Comparison of ENCODE assay signal across 8 cellular contexts in genomic region chr3:190701096-190701532, GRCh38.
DNase-seq lines count a peak whose midpoint lies in the region; ATAC-seq and TF ChIP-seq lines count a peak whose summit lies in the region.

No MANE protein-coding gene starts in this region.

- ATAC-seq in HG03565 (IDR thresholded peaks at IDR 0.05; ENCODE audit: unreplicated experiment): peak; percentile 42
- ATAC-seq in omental fat pad (ENCODE audit: low FRiP score): peak; percentile 88
- ATAC-seq in T-helper 17 cell: no peak
- ATAC-seq in HG03039 (IDR thresholded peaks at IDR 0.05; ENCODE audit: unreplicated experiment): no peak

- DNase-seq in GF-D8 (lab: John Stamatoyannopoulos, UW) (peak; percentile 1), RKO (ENCODE audit: low spot score) (peak; percentile 46), erythroblast (lab: John Stamatoyannopoulos, UW) (peak; percentile 2 to 25), omental fat pad (ENCODE audit: low spot score) (no peak), T-helper 17 cell (no peak), activated T-cell treated with anti-CD3 and anti-CD28 coated beads for 4 hours (no peak)

- peaks cover 57% of the 10 kb centered on the region for H3K27me3 Mint-ChIP-seq in T-helper 17 cell

- H3K4me1 Mint-ChIP-seq in T-helper 17 cell: peaks cover 3% of the 10 kb centered on the region

- no peak for TF ChIP-seq CTCF in omental fat pad (IDR thresholded peaks at IDR 0.05)

- no peak overlapping the region for H3K27ac Mint-ChIP-seq in T-helper 17 cell

- H3K36me3 Mint-ChIP-seq in T-helper 17 cell (ENCODE audit: low read depth): peaks cover 2% of the 10 kb centered on the region

- no peak overlapping the region for H3K4me3 Mint-ChIP-seq in T-helper 17 cell

- no peak for TF ChIP-seq POLR2A in erythroblast (IDR thresholded peaks at IDR 0.05; ENCODE audit: low read length)

- no peaks in the 10 kb centered on the region for H3K9me3 ChIP-seq in T-helper 17 cell (ENCODE audit: control insufficient read depth, low read length, poor library complexity, severe bottlenecking)

Comparison
In these comparisons a context has a peak if more than half of its experiments do, and no peak if none do; other contexts are left out.
1. DNase-seq: peak in GF-D8 (single experiment), RKO (single experiment) and erythroblast (2 of 2); none in omental fat pad (single experiment), T-helper 17 cell (0 of 3) and activated T-cell treated with anti-CD3 and anti-CD28 coated beads for 4 hours (single experiment).
2. ATAC-seq: peak in HG03565 (single experiment) and omental fat pad (single experiment); none in T-helper 17 cell (single experiment) and HG03039 (single experiment).